In genomic region chr20:20407891-20408805, GRCh38 we compare ENCODE assay signal across 9 cellular contexts. TPM values are rescaled to one million over a fixed set of nuclear protein-coding genes. Genes with fewer than 3 reads are reported as not detected.
DNase-seq lines count a peak whose midpoint lies in the region; ATAC-seq, FAIRE-seq and TF ChIP-seq lines count a peak whose summit lies in the region.
"Had no signal": no experiment of that assay in that cellular context is flagged by ENCODE, and none has a peak within 500 bp of the region (broad histone marks: within the 10 kb centered on the region; RNA-seq: fewer than 3 reads in every experiment).

No MANE protein-coding gene starts in this region.

- H3K4me3 Mint-ChIP-seq in stimulated activated naive CD8-positive, alpha-beta T cell treated with anti-CD3 and anti-CD28 coated beads, Interleukin-15, amount 100 ng/mL, for 72 hours, result no peak overlapping the region
- H3K4me3 Mint-ChIP-seq: CD4-positive, CD25-positive, alpha-beta regulatory T cell had no signal

- H3K27ac Mint-ChIP-seq in stimulated activated naive CD8-positive, alpha-beta T cell treated with anti-CD3 and anti-CD28 coated beads, Interleukin-15, amount 100 ng/mL, for 72 hours, result no peak overlapping the region
- H3K27ac Mint-ChIP-seq: CD4-positive, CD25-positive, alpha-beta regulatory T cell had no signal

- TF ChIP-seq CTCF in bronchial epithelial cell (IDR thresholded peaks at IDR 0.05; ENCODE audit: insufficient read depth, low read length, severe bottlenecking), result no peak

- H3K36me3 ChIP-seq in bronchial epithelial cell (ENCODE audit: control insufficient read depth, insufficient read depth, low read length), result no peaks in the 10 kb centered on the region

- H3K27me3 ChIP-seq in bronchial epithelial cell (ENCODE audit: control insufficient read depth, insufficient read depth, low read length), result no peaks in the 10 kb centered on the region

- no peaks in the 10 kb centered on the region for H3K27me3 Mint-ChIP-seq in stimulated activated naive CD8-positive, alpha-beta T cell treated with anti-CD3 and anti-CD28 coated beads, Interleukin-15, amount 100 ng/mL, for 72 hours
- H3K27me3 Mint-ChIP-seq: CD4-positive, CD25-positive, alpha-beta regulatory T cell had no signal

- DNase-seq in NCI-H2107 treated with DMSO at 0.1 percent for 48 hours (lab: John Stamatoyannopoulos, UW; ENCODE audit: unreplicated experiment) (peak; percentile 75), NCI-H2107 (lab: John Stamatoyannopoulos, UW) (no peak), NCI-H226 (peak; percentile 7), bronchial epithelial cell (ENCODE audit: low read depth) (peak; percentile 15), retina (peak; percentile 54), NCI-H187 (lab: John Stamatoyannopoulos, UW) (no peak)
- DNase-seq in stimulated activated naive CD8-positive, alpha-beta T cell treated with anti-CD3 and anti-CD28 coated beads, Interleukin-15, amount 100 ng/mL, for 72 hours, result no peak
- DNase-seq: CD4-positive, CD25-positive, alpha-beta regulatory T cell had no signal

- H3K4me1 Mint-ChIP-seq in stimulated activated naive CD8-positive, alpha-beta T cell treated with anti-CD3 and anti-CD28 coated beads, Interleukin-15, amount 100 ng/mL, for 72 hours, result peaks cover 4% of the 10 kb centered on the region

- H3K4me3 ChIP-seq in bronchial epithelial cell (ENCODE audit: low read depth, low read length), result no peak overlapping the region

- no peaks in the 10 kb centered on the region for H3K9me3 Mint-ChIP-seq in stimulated activated naive CD8-positive, alpha-beta T cell treated with anti-CD3 and anti-CD28 coated beads, Interleukin-15, amount 100 ng/mL, for 72 hours

- FAIRE-seq in bronchial epithelial cell (lab: Jason Lieb, UNC), result no peak

- no peak for ATAC-seq in HG03175 (IDR thresholded peaks at IDR 0.05; ENCODE audit: unreplicated experiment)
- no peak for ATAC-seq in stimulated activated naive CD8-positive, alpha-beta T cell treated with anti-CD3 and anti-CD28 coated beads, Interleukin-15, amount 100 ng/mL, for 72 hours

RNA-seq across cellular contexts. Expression of gene INSM1, which starts 40.2 kb away (rescaled TPM):
- not detected in 2 replicates for total RNA-seq in bronchial epithelial cell

Comparison
In these comparisons a context has a peak if more than half of its experiments do, and no peak if none do; other contexts are left out.
1. DNase-seq: peak in NCI-H2107 treated with DMSO at 0.1 percent for 48 hours (single experiment), NCI-H226 (single experiment), bronchial epithelial cell (single experiment) and retina (single experiment); none in NCI-H2107 (single experiment), stimulated activated naive CD8-positive, alpha-beta T cell treated with anti-CD3 and anti-CD28 coated beads, Interleukin-15, amount 100 ng/mL, for 72 hours (0 of 2) and NCI-H187 (0 of 2).